1 cellular context compared by ENCODE assay signal in the genomic region with DNA sequence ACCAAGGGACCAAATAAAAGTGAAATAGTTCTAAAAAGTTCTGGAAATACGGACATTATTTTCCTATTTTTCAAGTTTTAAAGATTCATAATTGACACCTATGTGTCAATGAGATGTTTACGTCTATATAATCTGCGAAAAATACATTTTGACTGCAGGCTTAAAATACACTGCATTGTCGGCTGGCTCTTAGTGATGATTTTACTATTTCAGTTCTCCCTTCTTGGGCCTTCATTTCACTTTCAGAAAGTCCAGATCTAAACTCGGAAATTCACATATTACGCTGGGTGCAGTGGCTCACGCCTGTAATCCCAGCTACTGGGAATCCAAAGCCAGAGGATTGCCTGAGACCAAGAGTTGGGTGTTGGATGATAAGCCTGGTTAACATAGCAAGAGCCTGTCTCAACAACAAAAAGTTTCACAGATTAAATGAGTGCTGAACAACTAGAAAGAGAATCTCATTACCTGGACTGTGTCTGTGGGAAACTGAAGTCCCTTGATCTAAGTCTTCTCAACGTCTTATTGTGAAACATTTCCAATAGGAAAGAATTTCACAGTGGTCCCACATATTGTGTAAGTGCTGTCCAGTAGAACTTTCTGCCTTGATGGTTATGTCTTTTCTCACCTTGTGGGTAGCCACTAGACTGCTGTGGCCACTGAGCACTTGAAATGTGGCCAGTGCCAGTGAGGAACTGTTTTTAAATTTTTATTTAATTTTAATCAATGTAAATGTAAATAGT.
TF ChIP-seq lines count a peak whose summit lies in the region.

No MANE protein-coding gene starts in this region.

TF ChIP-seq in A549, 52 proteins besides CTCF, POLR2A, EP300 and RAD21 (continued from another document):
- TF ChIP-seq, protein P1, sequence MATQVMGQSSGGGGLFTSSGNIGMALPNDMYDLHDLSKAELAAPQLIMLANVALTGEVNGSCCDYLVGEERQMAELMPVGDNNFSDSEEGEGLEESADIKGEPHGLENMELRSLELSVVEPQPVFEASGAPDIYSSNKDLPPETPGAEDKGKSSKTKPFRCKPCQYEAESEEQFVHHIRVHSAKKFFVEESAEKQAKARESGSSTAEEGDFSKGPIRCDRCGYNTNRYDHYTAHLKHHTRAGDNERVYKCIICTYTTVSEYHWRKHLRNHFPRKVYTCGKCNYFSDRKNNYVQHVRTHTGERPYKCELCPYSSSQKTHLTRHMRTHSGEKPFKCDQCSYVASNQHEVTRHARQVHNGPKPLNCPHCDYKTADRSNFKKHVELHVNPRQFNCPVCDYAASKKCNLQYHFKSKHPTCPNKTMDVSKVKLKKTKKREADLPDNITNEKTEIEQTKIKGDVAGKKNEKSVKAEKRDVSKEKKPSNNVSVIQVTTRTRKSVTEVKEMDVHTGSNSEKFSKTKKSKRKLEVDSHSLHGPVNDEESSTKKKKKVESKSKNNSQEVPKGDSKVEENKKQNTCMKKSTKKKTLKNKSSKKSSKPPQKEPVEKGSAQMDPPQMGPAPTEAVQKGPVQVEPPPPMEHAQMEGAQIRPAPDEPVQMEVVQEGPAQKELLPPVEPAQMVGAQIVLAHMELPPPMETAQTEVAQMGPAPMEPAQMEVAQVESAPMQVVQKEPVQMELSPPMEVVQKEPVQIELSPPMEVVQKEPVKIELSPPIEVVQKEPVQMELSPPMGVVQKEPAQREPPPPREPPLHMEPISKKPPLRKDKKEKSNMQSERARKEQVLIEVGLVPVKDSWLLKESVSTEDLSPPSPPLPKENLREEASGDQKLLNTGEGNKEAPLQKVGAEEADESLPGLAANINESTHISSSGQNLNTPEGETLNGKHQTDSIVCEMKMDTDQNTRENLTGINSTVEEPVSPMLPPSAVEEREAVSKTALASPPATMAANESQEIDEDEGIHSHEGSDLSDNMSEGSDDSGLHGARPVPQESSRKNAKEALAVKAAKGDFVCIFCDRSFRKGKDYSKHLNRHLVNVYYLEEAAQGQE (IDR thresholded peaks at IDR 0.05), result no peak
- no peak for TF ChIP-seq ESRRA (IDR thresholded peaks at IDR 0.05; ENCODE audit: borderline replicate concordance, low read length)
- no peak for TF ChIP-seq ZFP36 (IDR thresholded peaks at IDR 0.05; ENCODE audit: borderline replicate concordance, partially characterized antibody)
- TF ChIP-seq MYC (IDR thresholded peaks at IDR 0.05; ENCODE audit: borderline replicate concordance, low read length), result no peak
- no peak for TF ChIP-seq MAZ (IDR thresholded peaks at IDR 0.05; ENCODE audit: borderline replicate concordance, low read depth, low read length)
- no peak for TF ChIP-seq RARB (CRISPR knock-in tag; IDR thresholded peaks at IDR 0.05)
- TF ChIP-seq CBX8 (IDR thresholded peaks at IDR 0.05), result no peak
- no peak for TF ChIP-seq EHF (CRISPR knock-in tag; IDR thresholded peaks at IDR 0.05)
- no peak for TF ChIP-seq EHMT2 (IDR thresholded peaks at IDR 0.05; ENCODE audit: low read depth)
